9 cellular contexts compared by ENCODE assay signal in genomic region chr6:105492706-105493673, GRCh38.
A peak's percentile ranks its signal among the peaks of the same experiment; 100 is the strongest.
DNase-seq lines count a peak whose midpoint lies in the region; ATAC-seq and TF ChIP-seq lines count a peak whose summit lies in the region.
"Had no signal": no experiment of that assay in that cellular context is flagged by ENCODE, and none has a peak within 500 bp of the region (broad histone marks: within the 10 kb centered on the region; RNA-seq: fewer than 3 reads in every experiment).

No MANE protein-coding gene starts in this region.

- H3K4me3 ChIP-seq in ovary = no peak overlapping the region

- ATAC-seq in GM19023 (IDR thresholded peaks at IDR 0.05; ENCODE audit: unreplicated experiment) (peak; percentile 56), HG02610 (IDR thresholded peaks at IDR 0.05; ENCODE audit: unreplicated experiment) (peak; percentile 86)

- no peak for TF ChIP-seq CTCF in ovary (IDR thresholded peaks at IDR 0.05)

- no peak for TF ChIP-seq POLR2A in ovary (IDR thresholded peaks at IDR 0.05)

- H3K27me3 ChIP-seq in ovary = no peaks in the 10 kb centered on the region

- intact Hi-C loops in ovary (cut with DNase I) = loop anchor here in 2 of 4 donors (10.0 kb wide), 2 partner anchors 502 to 592 kb away; partner anchors contain the start of gene PRDM1 (in 1 of the 2)

- H3K4me1 ChIP-seq in ovary (ENCODE audit: insufficient read depth) = peaks cover 13% of the 10 kb centered on the region

- H3K36me3 ChIP-seq in ovary = no peaks in the 10 kb centered on the region

- DNase-seq in LHCN-M2 (ENCODE audit: low read depth) = peak; percentile 29
- peak in 2 of 5 donors; percentile 26 to 33 for DNase-seq in ovary
- DNase-seq in DMS153 treated with DMSO at 0.1 percent for 48 hours (lab: John Stamatoyannopoulos, UW; ENCODE audit: unreplicated experiment) = no peak
- no peak for DNase-seq in central memory CD4-positive, alpha-beta T cell
- DNase-seq in NCI-H1105 treated with DMSO at 0.1 percent for 48 hours (lab: John Stamatoyannopoulos, UW) = no peak
- no peak for DNase-seq in AG08396 (ENCODE audit: low spot score)
- DNase-seq: NCI-H2171 treated with DMSO at 0.1 percent for 48 hours had no signal

- peak overlapping the region; percentile 33 to 74 for H3K27ac ChIP-seq in ovary

- no peaks in the 10 kb centered on the region for H3K9me3 ChIP-seq in ovary

- no peak for TF ChIP-seq EP300 in ovary (IDR thresholded peaks at IDR 0.05)
